ENCODE assay signal across 18 cellular contexts in genomic region chr4:35038079-35038805, GRCh38.
"Had no signal": no experiment of that assay in that cellular context is flagged by ENCODE, and none has a peak within 500 bp of the region (broad histone marks: within the 10 kb centered on the region; RNA-seq: fewer than 3 reads in every experiment).

No MANE protein-coding gene starts in this region.

- H3K27ac ChIP-seq: body of pancreas, parathyroid adenoma, right lobe of liver, thyroid gland had no signal

- H3K9me3 ChIP-seq: body of pancreas, thyroid gland had no signal

- H3K9ac ChIP-seq: parathyroid adenoma had no signal

- H3K27ac Mint-ChIP-seq: activated CD4-positive, alpha-beta memory T cell treated with anti-CD3 and anti-CD28 coated beads, Interleukin-2, amount 10 ng/mL, durations not matched to agents 7 days and 5 days; activated CD8-positive, alpha-beta memory T cell treated with anti-CD3 and anti-CD28 coated beads, Interleukin-2, amount 10 ng/mL, durations not matched to agents 7 days and 5 days; activated naive CD8-positive, alpha-beta T cell treated with anti-CD3 and anti-CD28 coated beads for 36 hours; effector memory CD8-positive, alpha-beta T cell; natural killer cell; stimulated activated naive B cell treated with anti-CD40 and anti-IgM and Interleukin-4, amounts not matched to agents 10 μg/mL and 1 μg/mL and 100 μg/mL, for 72 hours had no signal

- H2AFZ ChIP-seq: parathyroid adenoma had no signal

- H3K27me3 Mint-ChIP-seq: activated CD4-positive, alpha-beta memory T cell treated with anti-CD3 and anti-CD28 coated beads, Interleukin-2, amount 10 ng/mL, durations not matched to agents 7 days and 5 days; activated CD8-positive, alpha-beta memory T cell treated with anti-CD3 and anti-CD28 coated beads, Interleukin-2, amount 10 ng/mL, durations not matched to agents 7 days and 5 days; activated naive CD8-positive, alpha-beta T cell treated with anti-CD3 and anti-CD28 coated beads for 36 hours; effector memory CD8-positive, alpha-beta T cell; stimulated activated naive B cell treated with anti-CD40 and anti-IgM and Interleukin-4, amounts not matched to agents 10 μg/mL and 1 μg/mL and 100 μg/mL, for 72 hours had no signal

- H3K9me3 Mint-ChIP-seq: activated CD4-positive, alpha-beta memory T cell treated with anti-CD3 and anti-CD28 coated beads, Interleukin-2, amount 10 ng/mL, durations not matched to agents 7 days and 5 days had no signal

- H3K4me3 ChIP-seq: body of pancreas, right lobe of liver, smooth muscle cell, thyroid gland had no signal

- ATAC-seq: activated CD8-positive, alpha-beta memory T cell treated with anti-CD3 and anti-CD28 coated beads, Interleukin-2, amount 10 ng/mL, durations not matched to agents 7 days and 5 days; body of pancreas; effector memory CD8-positive, alpha-beta T cell; natural killer cell; stimulated activated naive B cell treated with anti-CD40 and anti-IgM and Interleukin-4, amounts not matched to agents 10 μg/mL and 1 μg/mL and 100 μg/mL, for 72 hours had no signal

- H3K4me3 Mint-ChIP-seq: activated CD4-positive, alpha-beta memory T cell treated with anti-CD3 and anti-CD28 coated beads, Interleukin-2, amount 10 ng/mL, durations not matched to agents 7 days and 5 days; activated CD8-positive, alpha-beta memory T cell treated with anti-CD3 and anti-CD28 coated beads, Interleukin-2, amount 10 ng/mL, durations not matched to agents 7 days and 5 days; activated naive CD8-positive, alpha-beta T cell treated with anti-CD3 and anti-CD28 coated beads for 36 hours; effector memory CD8-positive, alpha-beta T cell; natural killer cell; stimulated activated naive B cell treated with anti-CD40 and anti-IgM and Interleukin-4, amounts not matched to agents 10 μg/mL and 1 μg/mL and 100 μg/mL, for 72 hours had no signal

- H3K79me2 ChIP-seq: parathyroid adenoma had no signal

- H3K36me3 ChIP-seq: right lobe of liver, thyroid gland had no signal

- H3K4me2 ChIP-seq: smooth muscle cell had no signal

- DNase-seq: activated CD4-positive, alpha-beta memory T cell treated with anti-CD3 and anti-CD28 coated beads, Interleukin-2, amount 10 ng/mL, durations not matched to agents 7 days and 5 days; activated CD4-positive, alpha-beta T cell treated with anti-CD3 and anti-CD28 coated beads for 48 hours; activated CD8-positive, alpha-beta memory T cell treated with anti-CD3 and anti-CD28 coated beads, Interleukin-2, amount 10 ng/mL, durations not matched to agents 7 days and 5 days; activated naive CD4-positive, alpha-beta T cell; activated naive CD8-positive, alpha-beta T cell treated with anti-CD3 and anti-CD28 coated beads for 36 hours; amygdala; body of pancreas; dermis blood vessel endothelial cell; effector memory CD8-positive, alpha-beta T cell; foreskin fibroblast; mesendoderm; natural killer cell; stimulated activated CD4-positive, alpha-beta T cell treated with anti-CD3 and anti-CD28 coated beads, Interleukin-4, amount 100 ng/mL, for 24 hours; stimulated activated naive B cell treated with anti-CD40 and anti-IgM and Interleukin-4, amounts not matched to agents 10 μg/mL and 1 μg/mL and 100 μg/mL, for 72 hours; thyroid gland had no signal

- H3K36me3 Mint-ChIP-seq: activated CD8-positive, alpha-beta memory T cell treated with anti-CD3 and anti-CD28 coated beads, Interleukin-2, amount 10 ng/mL, durations not matched to agents 7 days and 5 days; activated naive CD8-positive, alpha-beta T cell treated with anti-CD3 and anti-CD28 coated beads for 36 hours; natural killer cell; stimulated activated naive B cell treated with anti-CD40 and anti-IgM and Interleukin-4, amounts not matched to agents 10 μg/mL and 1 μg/mL and 100 μg/mL, for 72 hours had no signal

- H3K4me1 ChIP-seq: body of pancreas, parathyroid adenoma, right lobe of liver, thyroid gland had no signal

- H3K27me3 ChIP-seq: body of pancreas, right lobe of liver, thyroid gland had no signal

- H3K4me1 Mint-ChIP-seq: activated CD4-positive, alpha-beta memory T cell treated with anti-CD3 and anti-CD28 coated beads, Interleukin-2, amount 10 ng/mL, durations not matched to agents 7 days and 5 days; activated CD8-positive, alpha-beta memory T cell treated with anti-CD3 and anti-CD28 coated beads, Interleukin-2, amount 10 ng/mL, durations not matched to agents 7 days and 5 days; activated naive CD8-positive, alpha-beta T cell treated with anti-CD3 and anti-CD28 coated beads for 36 hours; natural killer cell; stimulated activated naive B cell treated with anti-CD40 and anti-IgM and Interleukin-4, amounts not matched to agents 10 μg/mL and 1 μg/mL and 100 μg/mL, for 72 hours had no signal
